22 cellular contexts compared by ENCODE assay signal in the genomic region with DNA sequence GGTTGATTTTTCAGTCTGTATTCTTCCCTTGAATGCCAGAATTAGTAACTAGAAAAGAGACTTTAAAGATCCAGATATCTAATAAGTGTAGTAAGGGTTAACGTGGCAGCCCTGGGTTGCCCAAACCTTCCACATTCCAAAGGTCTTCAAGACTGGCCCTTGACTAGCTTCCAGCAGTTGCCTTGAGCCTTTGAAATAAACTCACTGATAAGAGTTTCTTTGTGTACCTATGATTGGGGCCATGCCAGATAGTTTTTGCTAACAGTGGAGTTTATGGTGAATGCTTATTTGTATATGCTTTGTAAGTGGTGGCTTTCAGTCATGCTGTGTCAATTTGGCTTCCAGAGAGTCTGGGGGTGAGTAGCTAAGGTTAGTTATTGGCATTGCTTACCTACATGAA.
A peak's percentile ranks its signal among the peaks of the same experiment; 100 is the strongest.
DNase-seq lines count a peak whose midpoint lies in the region; ATAC-seq, FAIRE-seq and TF ChIP-seq lines count a peak whose summit lies in the region.
"Had no signal": no experiment of that assay in that cellular context is flagged by ENCODE, and none has a peak within 500 bp of the region (broad histone marks: within the 10 kb centered on the region; RNA-seq: fewer than 3 reads in every experiment).

No MANE protein-coding gene starts in this region.

- no peak overlapping the region for H3K4me3 Mint-ChIP-seq in Calu3 (ENCODE audit: low read depth, unreplicated experiment)

- H3K9me3 ChIP-seq in left lung (peaks cover 0 to 14% of the 10 kb centered on the region in 2 donors), pancreas (no peaks in the 10 kb centered on the region), left ventricle myocardium inferior (replicated peaks) (peaks cover 22% of the 10 kb centered on the region), heart left ventricle (peaks cover 0 to 18% (median 9%) of the 10 kb centered on the region in 12 donors)

- CTCF ChIA-PET in Calu3 (lab: Charles Lee): no interaction called here

- no peaks in the 10 kb centered on the region for H3K27me3 Mint-ChIP-seq in Calu3 (ENCODE audit: unreplicated experiment)

- no peak for FAIRE-seq in pancreas (lab: Jason Lieb, UNC)
- FAIRE-seq: GM19239, H1 had no signal

- no peaks in the 10 kb centered on the region for H3K4me1 Mint-ChIP-seq in Calu3 (ENCODE audit: low read depth, unreplicated experiment)

- no peaks in the 10 kb centered on the region for H3K4me1 ChIP-seq in left lung
- peaks cover 6 to 16% (median 6%) of the 10 kb centered on the region in 3 donors for H3K4me1 ChIP-seq in pancreas
- no peaks in the 10 kb centered on the region for H3K4me1 ChIP-seq in left ventricle myocardium inferior
- no peaks in the 10 kb centered on the region for H3K4me1 ChIP-seq in heart left ventricle

- peak; percentile 78 for ATAC-seq in left lung
- peak; percentile 79 to 98 (median 94) for ATAC-seq in pancreas
- ATAC-seq in heart left ventricle: no peak

- DNase-seq in Calu3: peak; percentile 11
- DNase-seq in NCI-H226: peak; percentile 22
- DNase-seq in left lung: no peak
- DNase-seq in pancreas: peak in 4 of 6 donors; percentile 34 to 69 (median 60)
- DNase-seq in left ventricle myocardium inferior: no peak
- no peak for DNase-seq in heart left ventricle
- no peak for DNase-seq in NCI-H1694 treated with DMSO at 0.1 percent for 48 hours (lab: John Stamatoyannopoulos, UW)
- DNase-seq in NCI-H128 (lab: John Stamatoyannopoulos, UW; ENCODE audit: unreplicated experiment): no peak
- DNase-seq: C1 segment of cervical spinal cord, DMS 273 treated with DMSO at 0.1 percent for 48 hours, GDM1, KG1, MV-4-11, NCI-H1436, NCI-H2029, NCI-H524 treated with DMSO at 0.1 percent for 48 hours, PC-9, SIG-M5, T-helper 1 cell had no signal

- 18 to 24% methylated on average over 1 of the region's 1 CpG for WGBS in pancreas, 2 donors
- 67 to 90% (median 74%) methylated on average over 1 of the region's 1 CpG for WGBS in heart left ventricle, 4 donors

- H3K36me3 ChIP-seq in left lung: no peaks in the 10 kb centered on the region
- H3K36me3 ChIP-seq in pancreas: no peaks in the 10 kb centered on the region
- H3K36me3 ChIP-seq in left ventricle myocardium inferior: no peaks in the 10 kb centered on the region
- H3K36me3 ChIP-seq in heart left ventricle: no peaks in the 10 kb centered on the region

- no peaks in the 10 kb centered on the region for H3K36me3 Mint-ChIP-seq in Calu3 (ENCODE audit: insufficient read depth, unreplicated experiment)

- no peak overlapping the region for H3K4me3 ChIP-seq in left lung
- H3K4me3 ChIP-seq in pancreas: no peak overlapping the region
- no peak overlapping the region for H3K4me3 ChIP-seq in left ventricle myocardium inferior
- H3K4me3 ChIP-seq in heart left ventricle: no peak overlapping the region
- H3K4me3 ChIP-seq: PC-9 had no signal

- intact Hi-C loops in Calu3 (cut with micrococcal nuclease; ENCODE audit: unreplicated experiment) (no loop called here), left lung (cut with DNase I) (no loop called here), pancreas (cut with DNase I) (no loop called here), left ventricle myocardium inferior (cut with micrococcal nuclease) (no loop called here), heart left ventricle (cut with DNase I) (no loop called here)

- H3K27me3 ChIP-seq in left lung: no peaks in the 10 kb centered on the region
- H3K27me3 ChIP-seq in pancreas: no peaks in the 10 kb centered on the region
- H3K27me3 ChIP-seq in left ventricle myocardium inferior (ENCODE audit: low read depth): peaks cover 19% of the 10 kb centered on the region
- peaks cover 0 to 4% (median 0%) of the 10 kb centered on the region in 9 donors for H3K27me3 ChIP-seq in heart left ventricle

- no peak overlapping the region for H3K27ac ChIP-seq in left lung
- H3K27ac ChIP-seq in pancreas: no peak overlapping the region
- H3K27ac ChIP-seq in left ventricle myocardium inferior (replicated peaks): no peak overlapping the region
- H3K27ac ChIP-seq in heart left ventricle: no peak overlapping the region
- H3K27ac ChIP-seq: PC-9, RWPE1 had no signal

- no TSS peak for BruUV-seq in Calu3 (replicated peaks; lab: Mats Ljungman, UMichigan)

- no peak overlapping the region for H3K27ac Mint-ChIP-seq in Calu3 (ENCODE audit: unreplicated experiment)

- TF ChIP-seq POLR2A in heart left ventricle (IDR thresholded peaks at IDR 0.05): no peak

- peaks cover 7% of the 10 kb centered on the region for H3K9me3 Mint-ChIP-seq in Calu3 (ENCODE audit: low read depth, unreplicated experiment)

- TF ChIP-seq CTCF in Calu3 (IDR thresholded peaks at IDR 0.05; ENCODE audit: unreplicated experiment) (no peak), left lung (IDR thresholded peaks at IDR 0.05) (no peak), pancreas (IDR thresholded peaks at IDR 0.05) (no peak), left ventricle myocardium inferior (IDR thresholded peaks at IDR 0.05; ENCODE audit: borderline replicate concordance) (no peak), heart left ventricle (IDR thresholded peaks at IDR 0.05) (no peak)

Comparison
In these comparisons a context has a peak if more than half of its experiments do, and no peak if none do; other contexts are left out.
1. DNase-seq: peak in Calu3 (single experiment), NCI-H226 (single experiment) and pancreas (4 of 6); none in left lung (0 of 2), left ventricle myocardium inferior (single experiment), heart left ventricle (0 of 5), NCI-H1694 treated with DMSO at 0.1 percent for 48 hours (single experiment) and NCI-H128 (single experiment).
2. ATAC-seq: peak in left lung (single experiment) and pancreas (4 of 4); none in heart left ventricle (0 of 4).